17 cellular contexts compared by ENCODE assay signal in genomic region chr5:135269224-135269623, GRCh38.
DNase-seq lines count a peak whose midpoint lies in the region; ATAC-seq, FAIRE-seq and TF ChIP-seq lines count a peak whose summit lies in the region.
"Had no signal": no experiment of that assay in that cellular context is flagged by ENCODE, and none has a peak within 500 bp of the region (broad histone marks: within the 10 kb centered on the region; RNA-seq: fewer than 3 reads in every experiment).

No MANE protein-coding gene starts in this region.

- H3K27me3 ChIP-seq in astrocyte (ENCODE audit: insufficient read depth, low read length) = no peaks in the 10 kb centered on the region
- no peaks in the 10 kb centered on the region for H3K27me3 ChIP-seq in skeletal muscle satellite cell (ENCODE audit: control insufficient read depth, insufficient read depth, low read length)
- H3K27me3 ChIP-seq: right atrium auricular region had no signal

- peaks cover 30% of the 10 kb centered on the region for H3K4me1 ChIP-seq in astrocyte (ENCODE audit: insufficient read depth, low read length)
- peaks cover 0 to 2% of the 10 kb centered on the region in 2 donors for H3K4me1 ChIP-seq in kidney (ENCODE audit: control insufficient read depth in 1 of 2, insufficient read depth in 1 of 2, low read depth in 1 of 2, low read length in 2 of 2)
- peaks cover 40% of the 10 kb centered on the region for H3K4me1 ChIP-seq in skeletal muscle satellite cell (ENCODE audit: control insufficient read depth, insufficient read depth, low read length)
- H3K4me1 ChIP-seq: right atrium auricular region had no signal

- H2AFZ ChIP-seq in astrocyte (ENCODE audit: low read depth, low read length) = peak overlapping the region; percentile 81

- peaks cover 14% of the 10 kb centered on the region for H3K4me1 Mint-ChIP-seq in astrocyte (ENCODE audit: low read depth, unreplicated experiment)
- no peaks in the 10 kb centered on the region for H3K4me1 Mint-ChIP-seq in activated CD8-positive, alpha-beta memory T cell treated with anti-CD3 and anti-CD28 coated beads, Interleukin-2, amount 10 ng/mL, durations not matched to agents 7 days and 5 days
- H3K4me1 Mint-ChIP-seq in CD14-positive monocyte = peaks cover 2% of the 10 kb centered on the region
- H3K4me1 Mint-ChIP-seq: stimulated activated effector memory CD8-positive, alpha-beta T cell treated with anti-CD3 and anti-CD28 coated beads, Interleukin-12 subunit alpha, Interleukin-12 subunit beta, amount 100 ng/mL, for 72 hours had no signal

- H3K27ac Mint-ChIP-seq in astrocyte (ENCODE audit: unreplicated experiment) (peak overlapping the region; percentile 95), CD14-positive monocyte (no peak overlapping the region)
- no peak overlapping the region for H3K27ac Mint-ChIP-seq in activated CD8-positive, alpha-beta memory T cell treated with anti-CD3 and anti-CD28 coated beads, Interleukin-2, amount 10 ng/mL, durations not matched to agents 7 days and 5 days
- H3K27ac Mint-ChIP-seq: activated CD8-positive, alpha-beta T cell treated with anti-CD3 and anti-CD28 coated beads for 36 hours; stimulated activated effector memory CD8-positive, alpha-beta T cell treated with anti-CD3 and anti-CD28 coated beads, Interleukin-12 subunit alpha, Interleukin-12 subunit beta, amount 100 ng/mL, for 72 hours had no signal

- ATAC-seq in activated CD8-positive, alpha-beta memory T cell treated with anti-CD3 and anti-CD28 coated beads, Interleukin-2, amount 10 ng/mL, durations not matched to agents 7 days and 5 days = no peak
- ATAC-seq: activated CD8-positive, alpha-beta T cell treated with anti-CD3 and anti-CD28 coated beads for 36 hours; stimulated activated effector memory CD8-positive, alpha-beta T cell treated with anti-CD3 and anti-CD28 coated beads, Interleukin-12 subunit alpha, Interleukin-12 subunit beta, amount 100 ng/mL, for 72 hours had no signal

- H3K4me3 Mint-ChIP-seq in astrocyte (ENCODE audit: unreplicated experiment) (no peak overlapping the region), CD14-positive monocyte (no peak overlapping the region)
- no peak overlapping the region for H3K4me3 Mint-ChIP-seq in activated CD8-positive, alpha-beta memory T cell treated with anti-CD3 and anti-CD28 coated beads, Interleukin-2, amount 10 ng/mL, durations not matched to agents 7 days and 5 days
- H3K4me3 Mint-ChIP-seq: activated CD8-positive, alpha-beta T cell treated with anti-CD3 and anti-CD28 coated beads for 36 hours; stimulated activated effector memory CD8-positive, alpha-beta T cell treated with anti-CD3 and anti-CD28 coated beads, Interleukin-12 subunit alpha, Interleukin-12 subunit beta, amount 100 ng/mL, for 72 hours had no signal

- intact Hi-C loops in kidney (cut with DNase I) (no loop called here), CD14-positive monocyte (cut with micrococcal nuclease) (no loop called here)

- H4K20me1 ChIP-seq in astrocyte (ENCODE audit: insufficient read depth, low read length) = no peaks in the 10 kb centered on the region

- CTCF ChIA-PET in activated CD8-positive, alpha-beta memory T cell treated with anti-CD3 and anti-CD28 coated beads, Interleukin-2, amount 10 ng/mL, durations not matched to agents 7 days and 5 days (lab: Charles Lee) = no interaction called here

- H3K27ac ChIP-seq in astrocyte (ENCODE audit: low read depth, low read length) (peak overlapping the region; percentile 91), kidney (ENCODE audit: low read depth in 2 of 2, low read length in 2 of 2) (no peak overlapping the region)
- H3K27ac ChIP-seq: right atrium auricular region had no signal

- peaks cover 10% of the 10 kb centered on the region for H3K27me3 Mint-ChIP-seq in astrocyte (ENCODE audit: low read depth, unreplicated experiment)
- peaks cover 14% of the 10 kb centered on the region for H3K27me3 Mint-ChIP-seq in activated CD8-positive, alpha-beta memory T cell treated with anti-CD3 and anti-CD28 coated beads, Interleukin-2, amount 10 ng/mL, durations not matched to agents 7 days and 5 days
- H3K27me3 Mint-ChIP-seq in CD14-positive monocyte (ENCODE audit: low read depth in 3 of 3) = peaks cover 3 to 13% (median 5%) of the 10 kb centered on the region in 3 donors

- H3K9me3 Mint-ChIP-seq in astrocyte (ENCODE audit: unreplicated experiment) = peaks cover 3% of the 10 kb centered on the region
- H3K9me3 Mint-ChIP-seq in activated CD8-positive, alpha-beta memory T cell treated with anti-CD3 and anti-CD28 coated beads, Interleukin-2, amount 10 ng/mL, durations not matched to agents 7 days and 5 days (ENCODE audit: low read depth) = no peaks in the 10 kb centered on the region
- H3K9me3 Mint-ChIP-seq in CD14-positive monocyte = no peaks in the 10 kb centered on the region
- H3K9me3 Mint-ChIP-seq: activated CD8-positive, alpha-beta T cell treated with anti-CD3 and anti-CD28 coated beads for 36 hours; stimulated activated effector memory CD8-positive, alpha-beta T cell treated with anti-CD3 and anti-CD28 coated beads, Interleukin-12 subunit alpha, Interleukin-12 subunit beta, amount 100 ng/mL, for 72 hours had no signal

- TF ChIP-seq CTCF in astrocyte (IDR thresholded peaks at IDR 0.05; ENCODE audit: insufficient read depth, low read depth, low read length) (no peak), kidney (IDR thresholded peaks at IDR 0.05; ENCODE audit: borderline replicate concordance, extremely low read depth, insufficient read depth) (no peak), CD14-positive monocyte (IDR thresholded peaks at IDR 0.05) (no peak)

- H3K4me2 ChIP-seq in astrocyte (ENCODE audit: low read length) (peak overlapping the region; percentile 81), skeletal muscle satellite cell (ENCODE audit: low read length) (peak overlapping the region; percentile 69)

- no peaks in the 10 kb centered on the region for H3K9me3 ChIP-seq in astrocyte (ENCODE audit: insufficient read depth, low read depth, low read length)
- no peaks in the 10 kb centered on the region for H3K9me3 ChIP-seq in kidney (ENCODE audit: control insufficient read depth in 1 of 2, low read length in 2 of 2)
- H3K9me3 ChIP-seq in skeletal muscle satellite cell (replicated peaks; ENCODE audit: low read length) = no peaks in the 10 kb centered on the region
- H3K9me3 ChIP-seq: right atrium auricular region had no signal

- H3K36me3 ChIP-seq in astrocyte (ENCODE audit: insufficient read depth, low read length) (no peaks in the 10 kb centered on the region), kidney (ENCODE audit: control insufficient read depth in 1 of 2, insufficient read depth in 2 of 2, low read length in 2 of 2) (no peaks in the 10 kb centered on the region), skeletal muscle satellite cell (ENCODE audit: insufficient read depth, low read length) (no peaks in the 10 kb centered on the region)
- H3K36me3 ChIP-seq: right atrium auricular region had no signal

- H3K9ac ChIP-seq in astrocyte (ENCODE audit: low read length) (peak overlapping the region; percentile 79), kidney (ENCODE audit: low read length in 2 of 2) (no peak overlapping the region), skeletal muscle satellite cell (ENCODE audit: low read depth, low read length) (peak overlapping the region; percentile 86)

- peak; percentile 74 for DNase-seq in ELR (ENCODE audit: low read depth)
- no peak for DNase-seq in astrocyte (ENCODE audit: low read depth)
- DNase-seq in kidney = no peak
- no peak for DNase-seq in SHP77 (lab: John Stamatoyannopoulos, UW)
- DNase-seq in activated CD8-positive, alpha-beta memory T cell treated with anti-CD3 and anti-CD28 coated beads, Interleukin-2, amount 10 ng/mL, durations not matched to agents 7 days and 5 days = no peak
- DNase-seq in dedifferentiated amniotic fluid mesenchymal stem cell (ENCODE audit: extremely low spot score) = no peak
- no peak for DNase-seq in CD14-positive monocyte (ENCODE audit: low spot score)
- DNase-seq: activated CD8-positive, alpha-beta T cell treated with anti-CD3 and anti-CD28 coated beads for 36 hours; activated effector memory CD4-positive, alpha-beta T cell treated with Interleukin-2 at 50 U/mL for 16 hours; Calu3; kidney glomerular epithelial cell; NCI-H2171; SIG-M5 had no signal

- H3K4me3 ChIP-seq in astrocyte (ENCODE audit: insufficient read depth, low read depth, low read length) = no peak overlapping the region
- no peak overlapping the region for H3K4me3 ChIP-seq in kidney (ENCODE audit: low read length in 2 of 2)
- peak overlapping the region; percentile 18 for H3K4me3 ChIP-seq in skeletal muscle satellite cell (ENCODE audit: low read length)
- H3K4me3 ChIP-seq: right atrium auricular region had no signal

- FAIRE-seq in astrocyte (lab: Jason Lieb, UNC) (no peak), kidney (lab: Jason Lieb, UNC) (peak; percentile 50)
- FAIRE-seq: TTC549 had no signal

- H3K79me2 ChIP-seq in astrocyte (ENCODE audit: insufficient read depth, low read length) = no peaks in the 10 kb centered on the region

- H3K36me3 Mint-ChIP-seq in astrocyte (ENCODE audit: low read depth, unreplicated experiment) = no peaks in the 10 kb centered on the region
- H3K36me3 Mint-ChIP-seq in activated CD8-positive, alpha-beta memory T cell treated with anti-CD3 and anti-CD28 coated beads, Interleukin-2, amount 10 ng/mL, durations not matched to agents 7 days and 5 days = no peaks in the 10 kb centered on the region
- H3K36me3 Mint-ChIP-seq in CD14-positive monocyte = no peaks in the 10 kb centered on the region

Comparison
In these comparisons a context has a peak if more than half of its experiments do, and no peak if none do; other contexts are left out.
1. H3K9ac ChIP-seq: peak in astrocyte (single experiment) and skeletal muscle satellite cell (single experiment); none in kidney (0 of 2).